ENCODE assay signal across 23 cellular contexts in the genomic region with DNA sequence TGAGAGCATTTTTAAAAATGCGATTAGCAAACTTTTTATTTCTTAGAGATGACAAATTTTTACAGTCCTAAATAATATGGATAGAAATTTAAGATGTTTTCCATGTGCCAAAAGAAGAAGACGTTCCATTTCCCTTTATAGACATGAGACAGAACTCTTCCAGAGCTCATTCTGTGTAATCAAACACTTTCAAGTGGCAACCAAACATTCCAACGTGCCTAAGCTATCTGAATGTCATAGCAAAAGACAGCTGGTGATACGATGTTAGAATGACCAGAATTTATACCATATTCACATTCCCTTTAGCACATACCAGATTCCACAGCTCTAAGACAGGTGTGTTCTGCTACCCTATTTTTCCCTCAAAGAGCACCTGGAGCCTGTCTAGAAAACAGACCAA.
"Had no signal": no experiment of that assay in that cellular context is flagged by ENCODE, and none has a peak within 500 bp of the region (broad histone marks: within the 10 kb centered on the region; RNA-seq: fewer than 3 reads in every experiment).

No MANE protein-coding gene starts in this region.

- H3K9me3 ChIP-seq: SJCRH30, SK-N-SH had no signal

- H3K36me3 ChIP-seq: brain microvascular endothelial cell, SJCRH30, WERI-Rb-1 had no signal

- H3K27me3 ChIP-seq: brain microvascular endothelial cell, SJCRH30 had no signal

- H3K4me3 ChIP-seq: PC-9, SJCRH30 had no signal

- H3K4me2 ChIP-seq: PC-9 had no signal

- H3K27ac ChIP-seq: brain microvascular endothelial cell, PC-9, SJCRH30, WERI-Rb-1 had no signal

- H3K9ac ChIP-seq: SK-N-SH had no signal

- H2AFZ ChIP-seq: PC-9 had no signal

- DNase-seq: activated CD4-positive, alpha-beta memory T cell treated with anti-CD3 and anti-CD28 coated beads, Interleukin-2, amount 10 ng/mL, durations not matched to agents 7 days and 5 days; activated CD4-positive, alpha-beta T cell treated with anti-CD3 and anti-CD28 coated beads for 36 hours; activated CD4-positive, alpha-beta T cell treated with anti-CD3 and anti-CD28 coated beads, Interleukin-2, amount 50 U/mL, for 1 hour; activated gamma-delta T cell; activated naive CD4-positive, alpha-beta T cell treated with anti-CD3 and anti-CD28 coated beads for 36 hours; activated T-cell treated with anti-CD3 and anti-CD28 coated beads for 4 hours; activated T-cell treated with anti-CD3 and anti-CD28 coated beads, Interleukin-2, amount 50 U/mL, for 48 hours; amygdala; brain microvascular endothelial cell; caudate nucleus; IMR-90; Kasumi-1; KBM-7; NCI-H1048; NCI-H146; NCI-H2029; NCI-H2107; NCI-H446; NCI-H524; SK-N-SH; WERI-Rb-1 had no signal
